ENCODE assay signal across 2 cellular contexts in the genomic region with DNA sequence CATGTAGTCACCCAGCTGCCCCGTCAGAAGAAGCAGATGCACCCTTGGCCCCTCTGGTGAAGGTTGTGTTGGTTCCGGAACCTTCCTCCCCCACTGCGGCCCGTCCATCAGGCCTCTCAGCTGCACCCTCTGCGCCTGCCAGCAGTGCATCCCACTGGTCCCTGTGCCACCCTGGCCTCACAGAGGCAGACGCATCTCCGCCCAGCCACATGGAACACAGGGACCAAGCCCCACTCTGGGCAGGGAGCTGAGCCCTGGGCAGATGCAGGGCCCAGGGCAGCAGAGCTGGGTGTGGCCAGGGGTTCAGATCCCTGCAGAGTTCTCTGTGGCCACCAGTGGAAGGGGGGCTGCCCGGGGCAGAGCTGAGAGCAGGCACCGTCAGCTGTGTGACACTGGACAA.
A peak's percentile ranks its signal among the peaks of the same experiment; 100 is the strongest.
TF ChIP-seq lines count a peak whose summit lies in the region.

No MANE protein-coding gene starts in this region.

TF ChIP-seq in HEK293, 187 proteins besides CTCF, POLR2A, EP300 and RAD21:
- TF ChIP-seq ZNF223 (tag by site-specific recombination; IDR thresholded peaks at IDR 0.05) (no peak), ZIC2 (tag by site-specific recombination; IDR thresholded peaks at IDR 0.05) (0 out of 2 replicates have a peak, but pooled peaks have one; percentile 19)

TF ChIP-seq in H1, 55 proteins besides CTCF, POLR2A, EP300 and RAD21:
- TF ChIP-seq, protein P1, sequence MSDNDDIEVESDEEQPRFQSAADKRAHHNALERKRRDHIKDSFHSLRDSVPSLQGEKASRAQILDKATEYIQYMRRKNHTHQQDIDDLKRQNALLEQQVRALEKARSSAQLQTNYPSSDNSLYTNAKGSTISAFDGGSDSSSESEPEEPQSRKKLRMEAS (IDR thresholded peaks at IDR 0.05): no peak
- TF ChIP-seq MAFK (IDR thresholded peaks at IDR 0.05; ENCODE audit: low read depth, low read length): no peak
- no peak for TF ChIP-seq EZH2 (IDR thresholded peaks at IDR 0.05; ENCODE audit: low read depth, low read length, severe bottlenecking)
- TF ChIP-seq RFX5 (IDR thresholded peaks at IDR 0.05; ENCODE audit: borderline replicate concordance, low read depth, low read length): no peak
